In genomic region chr19:35708391-35708790, GRCh38 we compare ENCODE assay signal across 29 cellular contexts. TPM values are rescaled to one million over a fixed set of nuclear protein-coding genes. Genes with fewer than 3 reads are reported as not detected.
"Had no signal": no experiment of that assay in that cellular context is flagged by ENCODE, and none has a peak within 500 bp of the region (broad histone marks: within the 10 kb centered on the region; RNA-seq: fewer than 3 reads in every experiment).

No MANE protein-coding gene starts in this region.

- H3K27ac ChIP-seq: dorsolateral prefrontal cortex, esophagus muscularis mucosa, gastrocnemius medialis, heart right ventricle, spleen, tibial artery, upper lobe of right lung, vagina had no signal

- H3K4me3 ChIP-seq: dorsolateral prefrontal cortex, esophagus muscularis mucosa, gastrocnemius medialis, heart right ventricle, spleen, tibial artery, upper lobe of right lung, vagina had no signal

- H3K9me3 ChIP-seq: esophagus muscularis mucosa, gastrocnemius medialis, heart right ventricle, spleen, tibial artery, upper lobe of right lung, vagina had no signal

- H3K9me3 Mint-ChIP-seq: naive thymus-derived CD4-positive, alpha-beta T cell; neural crest cell; stimulated activated memory B cell treated with anti-CD40 and anti-IgM and Interleukin-4, amounts not matched to agents 10 μg/mL and 1 μg/mL and 100 μg/mL, for 72 hours; stimulated activated naive CD8-positive, alpha-beta T cell treated with anti-CD3 and anti-CD28 coated beads, Interleukin-15, Interleukin-2, amounts not matched to agents 100 ng/mL and 50 ng/mL, for 24 hours had no signal

- H3K27me3 ChIP-seq: dorsolateral prefrontal cortex, gastrocnemius medialis, upper lobe of right lung, vagina had no signal

- H3K4me1 Mint-ChIP-seq: neural crest cell had no signal

- DNase-seq: dorsolateral prefrontal cortex; effector CD8-positive, alpha-beta T cell; gastrocnemius medialis; heart right ventricle; hypothalamus; kidney glomerular epithelial cell; mammary epithelial cell; naive thymus-derived CD4-positive, alpha-beta T cell; posterior cingulate gyrus; spleen; stimulated activated CD4-positive, alpha-beta T cell treated with anti-CD3 and anti-CD28 coated beads, Interleukin-15, amount 100 ng/mL, for 24 hours; stimulated activated CD4-positive, alpha-beta T cell treated with anti-CD3 and anti-CD28 coated beads, Interleukin-1b, Interleukin-23, amount 100 ng/mL, for 48 hours; stimulated activated CD4-positive, alpha-beta T cell treated with anti-CD3 and anti-CD28 coated beads, Interleukin-4, amount 100 ng/mL, for 24 hours; tibial artery; upper lobe of right lung had no signal

- H3K36me3 Mint-ChIP-seq: stimulated activated memory B cell treated with anti-CD40 and anti-IgM and Interleukin-4, amounts not matched to agents 10 μg/mL and 1 μg/mL and 100 μg/mL, for 72 hours had no signal

- H3K27me3 Mint-ChIP-seq: naive thymus-derived CD4-positive, alpha-beta T cell; stimulated activated memory B cell treated with anti-CD40 and anti-IgM and Interleukin-4, amounts not matched to agents 10 μg/mL and 1 μg/mL and 100 μg/mL, for 72 hours; stimulated activated naive CD8-positive, alpha-beta T cell treated with anti-CD3 and anti-CD28 coated beads, Interleukin-15, Interleukin-2, amounts not matched to agents 100 ng/mL and 50 ng/mL, for 24 hours had no signal

- H3K27ac Mint-ChIP-seq: stimulated activated naive CD8-positive, alpha-beta T cell treated with anti-CD3 and anti-CD28 coated beads, Interleukin-15, Interleukin-2, amounts not matched to agents 100 ng/mL and 50 ng/mL, for 24 hours had no signal

- H3K36me3 ChIP-seq: esophagus muscularis mucosa, gastrocnemius medialis, heart right ventricle, spleen, tibial artery, upper lobe of right lung, vagina had no signal

- H3K4me3 Mint-ChIP-seq: naive thymus-derived CD4-positive, alpha-beta T cell; neural crest cell; stimulated activated memory B cell treated with anti-CD40 and anti-IgM and Interleukin-4, amounts not matched to agents 10 μg/mL and 1 μg/mL and 100 μg/mL, for 72 hours; stimulated activated naive CD8-positive, alpha-beta T cell treated with anti-CD3 and anti-CD28 coated beads, Interleukin-15, Interleukin-2, amounts not matched to agents 100 ng/mL and 50 ng/mL, for 24 hours had no signal

- H3K4me1 ChIP-seq: gastrocnemius medialis, upper lobe of right lung, vagina had no signal

- ATAC-seq: gastrocnemius medialis; heart right ventricle; left lobe of liver; naive thymus-derived CD4-positive, alpha-beta T cell; sciatic nerve; stimulated activated memory B cell treated with anti-CD40 and anti-IgM and Interleukin-4, amounts not matched to agents 10 μg/mL and 1 μg/mL and 100 μg/mL, for 72 hours; upper lobe of right lung had no signal

RNA-seq across cellular contexts. Expression of gene ZBTB32, which starts 4.0 kb away (rescaled TPM):
- total RNA-seq: esophagus muscularis mucosa, fibroblast of villous mesenchyme, gastrocnemius medialis, lower leg skin, mammary epithelial cell, mesenteric fat pad, neural crest cell, osteocyte, pulmonary artery endothelial cell, skeletal muscle tissue, temporal lobe, vagina had no signal
- polyA plus RNA-seq: mammary epithelial cell; naive thymus-derived CD4-positive, alpha-beta T cell had no signal
